16 cellular contexts compared by ENCODE assay signal in genomic region chr3:31561891-31562290, GRCh38. TPM values are rescaled to one million over a fixed set of nuclear protein-coding genes. Genes with fewer than 3 reads are reported as not detected.
DNase-seq lines count a peak whose midpoint lies in the region; ATAC-seq, FAIRE-seq and TF ChIP-seq lines count a peak whose summit lies in the region.
"Had no signal": no experiment of that assay in that cellular context is flagged by ENCODE, and none has a peak within 500 bp of the region (broad histone marks: within the 10 kb centered on the region; RNA-seq: fewer than 3 reads in every experiment).

No MANE protein-coding gene starts in this region.

- H3K9me2 ChIP-seq in SK-N-SH = no peaks in the 10 kb centered on the region

- TF ChIP-seq RAD21 in GM12878 (IDR thresholded peaks at IDR 0.05; ENCODE audit: insufficient read depth, low read depth, low read length) (no peak), SK-N-SH (IDR thresholded peaks at IDR 0.05; ENCODE audit: low read length) (no peak)

- H3K27me3 ChIP-seq in H7 (ENCODE audit: control insufficient read depth, insufficient read depth, low read length) (no peaks in the 10 kb centered on the region), GM12878 (replicated peaks in 1 of 2; ENCODE audit: control insufficient read depth in 2 of 2, insufficient read depth in 2 of 2, low read length in 1 of 2) (no peaks in the 10 kb centered on the region), SK-N-SH (ENCODE audit: insufficient read depth) (no peaks in the 10 kb centered on the region)
- H3K27me3 ChIP-seq: cardiac muscle cell, MG63 had no signal

- H3K27me3 Mint-ChIP-seq in T-helper 2 cell treated with Interferon-gamma antibody and Interleukin-4, amounts not matched to agents 5 μg/mL and 100 μg/mL, for 36 hours (ENCODE audit: low read depth) = no peaks in the 10 kb centered on the region
- no peaks in the 10 kb centered on the region for H3K27me3 Mint-ChIP-seq in natural killer cell (ENCODE audit: low read depth in 2 of 2)

- SMC1A ChIA-PET in GM12878 (lab: Charles Lee; ENCODE audit: uncharacterized antibody, unreplicated experiment) = interaction anchor here (1.5 kb wide), 1 partner anchor 16 kb away, joined by 3 read pairs; no protein-coding TSS in a partner anchor

- FAIRE-seq in GM12878 (lab: Jason Lieb, UNC) = no peak

- H3K27ac ChIP-seq in GM12878 (ENCODE audit: control insufficient read depth, insufficient read depth) (no peak overlapping the region), SK-N-SH (ENCODE audit: low read depth in 2 of 2, low read length in 1 of 2) (no peak overlapping the region)
- H3K27ac ChIP-seq: cardiac muscle cell had no signal

- intact Hi-C loops in GM12878 (cut with micrococcal nuclease; ENCODE audit: unreplicated experiment) (loop anchor here (5.0 kb wide), 1 partner anchor 55 kb away; no protein-coding TSS in a partner anchor), natural killer cell (cut with micrococcal nuclease) (no loop called here)

- TF ChIP-seq EP300 in GM12878 (IDR thresholded peaks at IDR 0.05; ENCODE audit: borderline replicate concordance in 1 of 2, control insufficient read depth in 1 of 2, low read depth in 2 of 2, low read length in 2 of 2) (no peak), SK-N-SH (IDR thresholded peaks at IDR 0.05; ENCODE audit: borderline replicate concordance in 1 of 2, low read depth in 1 of 2, low read length in 1 of 2) (no peak)

- H3F3A ChIP-seq in SK-N-SH (replicated peaks; ENCODE audit: insufficient read depth) = peaks cover 8% of the 10 kb centered on the region

- peak overlapping the region; percentile 0 for H3K27ac Mint-ChIP-seq in T-helper 2 cell treated with Interferon-gamma antibody and Interleukin-4, amounts not matched to agents 5 μg/mL and 100 μg/mL, for 36 hours
- no peak overlapping the region for H3K27ac Mint-ChIP-seq in natural killer cell

- WGBS in GM12878 (ENCODE audit: insufficient coverage, insufficient replicate concordance, low lambda C conversion rate, missing lambda C conversion rate) = 68% methylated on average over 5 of the region's 5 CpGs
- WGBS in SK-N-SH (ENCODE audit: low lambda C conversion rate) = 96% methylated on average over 3 of the region's 5 CpGs

- H3K79me2 ChIP-seq in GM12878 (ENCODE audit: control insufficient read depth, insufficient read depth, low read length) (peaks cover 98% of the 10 kb centered on the region), SK-N-SH (ENCODE audit: insufficient read depth) (peaks cover 98% of the 10 kb centered on the region)

- no peak for TF ChIP-seq POLR2A in GM12878 (IDR thresholded peaks at IDR 0.05; ENCODE audit: low read depth, low read length)

- no TSS peak for BruUV-seq in GM12878 (replicated peaks; lab: Mats Ljungman, UMichigan)

- peaks cover 40% of the 10 kb centered on the region for H3K36me3 Mint-ChIP-seq in T-helper 2 cell treated with Interferon-gamma antibody and Interleukin-4, amounts not matched to agents 5 μg/mL and 100 μg/mL, for 36 hours (ENCODE audit: low read depth)
- peaks cover 10% of the 10 kb centered on the region for H3K36me3 Mint-ChIP-seq in natural killer cell

- no peak for DNase-seq in T-helper 2 cell treated with Interferon-gamma antibody and Interleukin-4, amounts not matched to agents 5 μg/mL and 100 μg/mL, for 36 hours (ENCODE audit: low spot score)
- DNase-seq in T-helper 2 cell (no peak), H7 (peak; percentile 38), GM12878 (ENCODE audit: low read depth, low spot score) (no peak), natural killer cell (no peak), SK-N-SH (no peak)
- DNase-seq: 8988T; effector CD4-positive, alpha-beta T cell; GF-D8; hippocampal formation; MG63; NCI-H2029; NCI-H526 treated with DMSO at 0.1 percent for 48 hours had no signal

- ATAC-seq in GM12878 = peak; percentile 62
- peak in 2 of 3 donors; percentile 24 to 34 for ATAC-seq in natural killer cell
- ATAC-seq in HG02642 (IDR thresholded peaks at IDR 0.05; ENCODE audit: poor library complexity, unreplicated experiment) = no peak
- ATAC-seq in GM18868 (IDR thresholded peaks at IDR 0.05; ENCODE audit: unreplicated experiment) = no peak

- H3K36me3 ChIP-seq in H7 (replicated peaks; ENCODE audit: control insufficient read depth, insufficient read depth, low read length) (no peaks in the 10 kb centered on the region), GM12878 (ENCODE audit: control insufficient read depth in 2 of 2, insufficient read depth in 2 of 2, low read length in 1 of 2) (no peaks in the 10 kb centered on the region), SK-N-SH (replicated peaks in 1 of 2; ENCODE audit: control insufficient read depth in 1 of 2, insufficient read depth in 2 of 2, low read length in 1 of 2) (peaks cover 0 to 10% of the 10 kb centered on the region in 2 experiments)
- H3K36me3 ChIP-seq: cardiac muscle cell, MG63 had no signal

- H3K4me2 ChIP-seq in GM12878 (ENCODE audit: control insufficient read depth, insufficient read depth) (no peak overlapping the region), SK-N-SH (no peak overlapping the region)

- TF ChIP-seq CTCF in GM12878 (IDR thresholded peaks at IDR 0.05 in 2 of 3, conservative IDR thresholded peaks at IDR 0.05 in 1 of 3; ENCODE audit: control insufficient read depth in 2 of 3, extremely low read depth in 1 of 3, insufficient read depth in 1 of 3, low read depth in 3 of 3, low read length in 3 of 3) (0 out of 6 replicates have a peak, but pooled peaks of 1 of the 3 experiments have one; percentile 7), natural killer cell (IDR thresholded peaks at IDR 0.05) (no peak), SK-N-SH (IDR thresholded peaks at IDR 0.05) (no peak)

- no peak overlapping the region for H3K9ac ChIP-seq in GM12878 (ENCODE audit: control insufficient read depth, insufficient read depth, low read length)
- H3K9ac ChIP-seq in SK-N-SH = no peak overlapping the region

- no peaks in the 10 kb centered on the region for H4K20me1 ChIP-seq in GM12878 (ENCODE audit: control insufficient read depth, insufficient read depth)
- H4K20me1 ChIP-seq in SK-N-SH (ENCODE audit: insufficient read depth) = peaks cover 84% of the 10 kb centered on the region

- H3K4me3 ChIP-seq in H7 (ENCODE audit: insufficient read depth, low read depth, low read length) (no peak overlapping the region), GM12878 (no peak overlapping the region), SK-N-SH (ENCODE audit: low read depth in 2 of 2, low read length in 1 of 2) (no peak overlapping the region)
- H3K4me3 ChIP-seq: cardiac muscle cell, MG63 had no signal

- RAD21 ChIA-PET in GM12878 (lab: Charles Lee; ENCODE audit: unreplicated experiment) = no interaction called here

- peaks cover 41% of the 10 kb centered on the region for H3K9me3 Mint-ChIP-seq in T-helper 2 cell treated with Interferon-gamma antibody and Interleukin-4, amounts not matched to agents 5 μg/mL and 100 μg/mL, for 36 hours
- peaks cover 5 to 14% of the 10 kb centered on the region in 2 donors for H3K9me3 Mint-ChIP-seq in natural killer cell

- peaks cover 63% of the 10 kb centered on the region for H3K4me1 Mint-ChIP-seq in T-helper 2 cell treated with Interferon-gamma antibody and Interleukin-4, amounts not matched to agents 5 μg/mL and 100 μg/mL, for 36 hours (ENCODE audit: low read depth)
- peaks cover 82 to 83% of the 10 kb centered on the region in 2 donors for H3K4me1 Mint-ChIP-seq in natural killer cell

- POLR2A ChIA-PET in GM12878 (lab: Charles Lee) (no interaction called here), SK-N-SH (lab: Yijun Ruan, JAX) (no interaction called here)

- H3K9me3 ChIP-seq in GM12878 (replicated peaks; ENCODE audit: control insufficient read depth, insufficient read depth, low read length) (peaks cover 17% of the 10 kb centered on the region), SK-N-SH (peaks cover 6% of the 10 kb centered on the region)

- no peaks in the 10 kb centered on the region; the same call in 1 of the 2 replicates for H3K4me1 ChIP-seq in GM12878 (ENCODE audit: control insufficient read depth, insufficient read depth, low read length)
- H3K4me1 ChIP-seq in SK-N-SH (ENCODE audit: control insufficient read depth in 1 of 2, insufficient read depth in 2 of 2, low read depth in 1 of 2, low read length in 1 of 2) = peaks cover 0 to 3% of the 10 kb centered on the region in 2 experiments; a peak in 1 of 4 replicates

- no peak overlapping the region for H3K4me3 Mint-ChIP-seq in T-helper 2 cell treated with Interferon-gamma antibody and Interleukin-4, amounts not matched to agents 5 μg/mL and 100 μg/mL, for 36 hours
- H3K4me3 Mint-ChIP-seq in natural killer cell = peak overlapping the region; percentile 14

- in situ Hi-C loops in GM12878 (cut with MboI) = no loop called here

- CTCF ChIA-PET in GM12878 (lab: Yijun Ruan, JAX) = interaction anchor here (1.2 kb wide), 1 partner anchor 25 kb away, joined by 3 read pairs; no protein-coding TSS in a partner anchor
- CTCF ChIA-PET in SK-N-SH (lab: Yijun Ruan, JAX) = interaction anchor here (0.9 kb wide), 1 partner anchor 206 kb away, joined by 3 read pairs; no protein-coding TSS in a partner anchor

- H2AFZ ChIP-seq in GM12878 (ENCODE audit: control insufficient read depth, low read depth, low read length) = no peak overlapping the region
- no peak overlapping the region for H2AFZ ChIP-seq in SK-N-SH (ENCODE audit: low read depth)

TF ChIP-seq in SK-N-SH, 30 proteins besides CTCF, POLR2A, EP300 and RAD21 (continues in another document):
- no peak for TF ChIP-seq CHD2 (IDR thresholded peaks at IDR 0.05; ENCODE audit: low read length, partially characterized antibody)

RNA-seq across cellular contexts. Expression of gene STT3B, which starts 29.2 kb away (rescaled TPM):
- total RNA-seq in H7 (2014; rRNA removed; shearing (Covaris generic)) = 134 and 148 TPM in 2 replicates
- total RNA-seq in GM12878 (2013; cell fraction: nucleolus; rRNA removed) = 279 and 287 TPM in 2 replicates
- total RNA-seq in GM12878 (2014; rRNA removed) (93.5 and 99.7 TPM in 2 replicates), GM12878 (2014; rRNA removed; fragmentation: Illumina TruSeq; extraction: Trizol) (125 and 135 TPM in 2 replicates), GM12878 (2021) (83.9 and 87.3 TPM in 2 replicates), natural killer cell (100 to 1,000 TPM in 1 of 3 donors, 10 to 100 TPM in 2; 83.4 to 132 (median 99.0) TPM)
- 51.0 TPM for polyA plus RNA-seq in GM12878 (2011; ENCODE audit: low read depth)
- polyA plus RNA-seq in GM12878 (2011; rRNA removed) (208 and 308 TPM in 2 replicates), GM12878 (2014; fragmentation: Illumina TruSeq; extraction: Trizol) (80.0 and 89.8 TPM in 2 replicates), GM12878 (2014; fragmentation: Nextera tagmentation; extraction: Ambion mirVana) (10 to 100 TPM; 19.9 to 29.3 TPM), GM12878 (2014; rRNA removed) (55.9 and 71.1 TPM in 2 replicates), GM12878 (2016; fragmentation: Nextera tagmentation; extraction: Ambion mirVana) (10 to 100 TPM; 29.9 to 79.2 TPM), SK-N-SH (2012; rRNA removed) (27.9 and 40.5 TPM in 2 replicates)
- polyA plus RNA-seq in GM12878 (2011; cell fraction: cytosol; rRNA removed) = 76.6 and 78.3 TPM in 2 replicates
- polyA plus RNA-seq in GM12878 (2011; cell fraction: nucleus; rRNA removed) = 99.2 and 113 TPM in 2 replicates
- polyA plus RNA-seq in GM12878 (2012) = 73.1 and 105 TPM in 2 replicates
- 213 and 270 TPM in 2 replicates for polyA minus RNA-seq in GM12878 (2011; rRNA and poly(A)+ RNA removed)
- polyA minus RNA-seq in GM12878 (2011; cell fraction: cytosol; rRNA and poly(A)+ RNA removed) = 78.4 and 86.4 TPM in 2 replicates
- polyA minus RNA-seq in GM12878 (2011; cell fraction: nucleus; rRNA and poly(A)+ RNA removed) = 110 and 166 TPM in 2 replicates
- polyA plus RNA-seq in SK-N-SH (2012; cell fraction: cytosol; rRNA removed) = 46.2 and 51.8 TPM in 2 replicates
- polyA plus RNA-seq in SK-N-SH (2012; cell fraction: nucleus; rRNA removed) = 17.0 and 36.9 TPM in 2 replicates

Comparison
In these comparisons a context has a peak if more than half of its experiments do, and no peak if none do; other contexts are left out.
1. ATAC-seq: peak in GM12878 (single experiment) and natural killer cell (2 of 3); none in HG02642 (single experiment) and GM18868 (single experiment).